In the genomic region with DNA sequence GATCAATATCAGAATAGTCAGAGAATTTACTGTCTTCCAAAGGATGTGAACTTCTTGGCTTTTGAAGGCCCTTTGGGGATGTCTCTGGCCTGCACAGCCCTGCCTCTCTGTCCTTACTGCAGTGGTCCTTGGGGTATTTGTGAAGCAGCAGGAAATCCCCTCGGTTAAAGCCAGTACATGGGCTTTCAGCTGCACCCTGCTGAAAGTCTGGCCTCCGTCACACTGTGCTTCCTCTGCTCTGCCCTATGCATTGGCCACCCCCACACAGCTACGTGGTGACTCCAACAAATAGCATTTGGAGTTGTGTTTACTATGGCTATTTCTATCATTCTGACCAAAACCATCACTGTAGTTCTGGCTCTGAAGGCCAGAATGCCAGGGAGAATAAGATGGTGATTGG, we compare ENCODE assay signal across 18 cellular contexts. TPM values are rescaled to one million over a fixed set of nuclear protein-coding genes. Genes with fewer than 3 reads are reported as not detected.
DNase-seq lines count a peak whose midpoint lies in the region; ATAC-seq and TF ChIP-seq lines count a peak whose summit lies in the region.
"Had no signal": no experiment of that assay in that cellular context is flagged by ENCODE, and none has a peak within 500 bp of the region (broad histone marks: within the 10 kb centered on the region; RNA-seq: fewer than 3 reads in every experiment).

No MANE protein-coding gene starts in this region.

- no peak overlapping the region for H2BK15ac ChIP-seq in mesenchymal stem cell (ENCODE audit: low read depth, poor library complexity, severe bottlenecking)

- no peak overlapping the region for H2BK5ac ChIP-seq in mesenchymal stem cell (ENCODE audit: low read depth, low read length, poor library complexity, severe bottlenecking)

- TF ChIP-seq CTCF in GM10248 (IDR thresholded peaks at IDR 0.05; ENCODE audit: control extremely low read depth, extremely low read depth, low read depth, missing control alignments) (no peak), HEK293 (tag by site-specific recombination; IDR thresholded peaks at IDR 0.05) (no peak), foreskin fibroblast (IDR thresholded peaks at IDR 0.05; ENCODE audit: low read depth, low read length) (no peak)

- no peak overlapping the region for H4K91ac ChIP-seq in mesenchymal stem cell (ENCODE audit: low read length)

- H4K8ac ChIP-seq in mesenchymal stem cell (ENCODE audit: low read length) = no peak overlapping the region

- H2AK5ac ChIP-seq in mesenchymal stem cell (ENCODE audit: low read length, severe bottlenecking) = no peak overlapping the region

- no peak overlapping the region for H2AFZ ChIP-seq in mesenchymal stem cell (ENCODE audit: low read depth, low read length)
- H2AFZ ChIP-seq: hepatocyte had no signal

- H3K79me1 ChIP-seq in mesenchymal stem cell (replicated peaks; ENCODE audit: low read length, poor library complexity, severe bottlenecking) = no peaks in the 10 kb centered on the region

- H3K27me3 ChIP-seq in mesenchymal stem cell (ENCODE audit: control insufficient read depth in 1 of 2, insufficient read depth in 1 of 2, low read length in 2 of 2) = peaks cover 0 to 62% of the 10 kb centered on the region in 2 experiments
- H3K27me3 ChIP-seq: hepatocyte, thyroid gland had no signal

- ATAC-seq in GM19025 (IDR thresholded peaks at IDR 0.05; ENCODE audit: low read depth, unreplicated experiment) (peak; percentile 97), HG03108 (IDR thresholded peaks at IDR 0.05; ENCODE audit: unreplicated experiment) (peak; percentile 62)
- ATAC-seq: activated CD4-positive, CD25-positive, alpha-beta regulatory T cell treated with anti-CD3 and anti-CD28 coated beads, Interleukin-2, amount 50 U/mL, for 24 hours had no signal

- no peak overlapping the region for H2BK120ac ChIP-seq in mesenchymal stem cell (ENCODE audit: low read depth, low read length)

- H3K4me1 ChIP-seq in HEK293 (ENCODE audit: control insufficient read depth, insufficient read depth, low read length) = no peaks in the 10 kb centered on the region
- H3K4me1 ChIP-seq in mesenchymal stem cell (ENCODE audit: control insufficient read depth, insufficient read depth, low read depth, low read length) = no peaks in the 10 kb centered on the region
- H3K4me1 ChIP-seq: sigmoid colon had no signal

- H3K4ac ChIP-seq in mesenchymal stem cell (ENCODE audit: low read depth in 1 of 2, low read length in 2 of 2) = no peak overlapping the region

- no peak overlapping the region for H2BK12ac ChIP-seq in mesenchymal stem cell (ENCODE audit: low read length in 2 of 2)

- H3K36me3 ChIP-seq in HEK293 (ENCODE audit: control insufficient read depth in 2 of 2, insufficient read depth in 1 of 2, low read length in 2 of 2) = peaks cover 0 to 3% of the 10 kb centered on the region in 2 experiments; a peak in 1 of 3 replicates
- no peaks in the 10 kb centered on the region for H3K36me3 ChIP-seq in mesenchymal stem cell (ENCODE audit: control insufficient read depth in 1 of 2, insufficient read depth in 2 of 2, low read depth in 1 of 2, low read length in 2 of 2)
- H3K36me3 ChIP-seq: sigmoid colon, thyroid gland had no signal

- no peak overlapping the region for H3K18ac ChIP-seq in mesenchymal stem cell (ENCODE audit: low read depth in 1 of 2, low read length in 2 of 2)

- CTCF ChIA-PET in GM10248 (lab: Yijun Ruan, JAX) (interaction anchor here (0.8 to 0.9 kb wide), 3 partner anchors 9 to 364 kb away, joined by 3 read pairs; no protein-coding TSS in a partner anchor), HEK293 (lab: Yijun Ruan, JAX) (no interaction called here)

- H3K9me3 ChIP-seq in HEK293 (ENCODE audit: control insufficient read depth, insufficient read depth, low read depth, low read length) = no peaks in the 10 kb centered on the region
- no peaks in the 10 kb centered on the region for H3K9me3 ChIP-seq in mesenchymal stem cell (ENCODE audit: control insufficient read depth, low read length)
- H3K9me3 ChIP-seq: sigmoid colon, thyroid gland had no signal

- H3K14ac ChIP-seq in mesenchymal stem cell (ENCODE audit: low read length in 2 of 2) = no peak overlapping the region

- POLR2A ChIA-PET in GM10248 (lab: Yijun Ruan, JAX) (no interaction called here), HEK293 (lab: Yijun Ruan, JAX) (no interaction called here)

- DNase-seq in GM10248 (ENCODE audit: extremely low spot score) (peak; percentile 39), foreskin fibroblast (no peak), T1000 (lab: John Stamatoyannopoulos, UW) (no peak), SHP77 treated with DMSO at 0.1 percent for 48 hours (lab: John Stamatoyannopoulos, UW) (no peak), mesenchymal stem cell (no peak)
- DNase-seq: activated naive CD4-positive, alpha-beta T cell treated with anti-CD3 and anti-CD28 coated beads, Interleukin-2, amount 10 ng/mL, durations not matched to agents 7 days and 5 days; NCI-H1105; NCI-H2171 treated with DMSO at 0.1 percent for 48 hours; sigmoid colon; stimulated activated CD4-positive, alpha-beta T cell treated with anti-CD3 and anti-CD28 coated beads, Interleukin-2, amount 100 ng/mL, for 48 hours; stimulated activated CD8-positive, alpha-beta memory T cell treated with anti-CD3 and anti-CD28 coated beads, Interleukin-4, amount 100 ng/mL, for 48 hours; thyroid gland had no signal

- H3K27ac ChIP-seq in HEK293 (ENCODE audit: extremely low read depth, low read depth, low read length) = no peak overlapping the region
- no peak overlapping the region for H3K27ac ChIP-seq in mesenchymal stem cell (ENCODE audit: low read length, poor library complexity, severe bottlenecking)
- H3K27ac ChIP-seq: hepatocyte, sigmoid colon, thyroid gland had no signal

- no peak overlapping the region for H3K23ac ChIP-seq in mesenchymal stem cell (ENCODE audit: low read length in 2 of 2)

- WGBS in mesenchymal stem cell = 58% methylated on average over 2 of the region's 3 CpGs

- H3K9ac ChIP-seq in mesenchymal stem cell (ENCODE audit: low read length) = no peak overlapping the region

- no peak overlapping the region for H3K4me2 ChIP-seq in mesenchymal stem cell (ENCODE audit: low read length, poor library complexity, severe bottlenecking)
- H3K4me2 ChIP-seq: hepatocyte had no signal

- H3K4me3 ChIP-seq in HEK293 (ENCODE audit: low read depth, low read length) (no peak overlapping the region), foreskin fibroblast (ENCODE audit: low read depth in 1 of 2, low read length in 2 of 2) (no peak overlapping the region), mesenchymal stem cell (ENCODE audit: insufficient read depth in 1 of 2, low read depth in 1 of 2, low read length in 2 of 2) (no peak overlapping the region)
- H3K4me3 ChIP-seq: hepatocyte, sigmoid colon, thyroid gland had no signal

TF ChIP-seq in HEK293, 187 proteins besides CTCF, POLR2A, EP300 and RAD21:
- TF ChIP-seq ZNF350 (tag by site-specific recombination; IDR thresholded peaks at IDR 0.05) = no peak
- TF ChIP-seq ZIC2 (tag by site-specific recombination; IDR thresholded peaks at IDR 0.05) = peak; percentile 48

RNA-seq across cellular contexts. Expression of a gene that starts 21.2 kb away (rescaled TPM):
- 2.8 TPM for polyA plus RNA-seq in mesenchymal stem cell (2013, experiment 1 of 2)
- polyA plus RNA-seq in mesenchymal stem cell (2013, experiment 2 of 2) = 5.9 TPM
- polyA plus RNA-seq: fibroblast of lung had no signal

RNA-seq across cellular contexts. Expression of a gene that starts 29.4 kb away (rescaled TPM):
- 18.6 TPM for polyA plus RNA-seq in mesenchymal stem cell (2013, experiment 1 of 2)
- 17.0 TPM for polyA plus RNA-seq in mesenchymal stem cell (2013, experiment 2 of 2)
